8 cellular contexts compared by ENCODE assay signal in genomic region chr19:55503447-55504251, GRCh38. TPM values are rescaled to one million over a fixed set of nuclear protein-coding genes. Genes with fewer than 3 reads are reported as not detected.
DNase-seq lines count a peak whose midpoint lies in the region; ATAC-seq, FAIRE-seq and TF ChIP-seq lines count a peak whose summit lies in the region.

No MANE protein-coding gene starts in this region.

- peak overlapping the region; percentile 57 for H3K27ac Mint-ChIP-seq in T-helper 1 cell treated with Interleukin-12 subunit alpha and Interleukin-12 subunit beta and Interleukin-4 antibody, amounts not matched to agents 30 μg/mL and 1 μg/mL, for 36 hours

- H3K9me3 ChIP-seq in right atrium auricular region (no peaks in the 10 kb centered on the region), vagina (no peaks in the 10 kb centered on the region)

- H3K27ac ChIP-seq in right atrium auricular region (peak overlapping the region; percentile 75), rectal smooth muscle tissue (ENCODE audit: low read depth, low read length) (peak overlapping the region; percentile 27), vagina (peak overlapping the region; percentile 54)

- peak; percentile 98 to 100 for TF ChIP-seq CTCF in right atrium auricular region (IDR thresholded peaks at IDR 0.05)
- TF ChIP-seq CTCF in vagina (IDR thresholded peaks at IDR 0.05): peak; percentile 96 to 98 (median 97)

- H3K27me3 ChIP-seq in right atrium auricular region (no peaks in the 10 kb centered on the region), rectal smooth muscle tissue (ENCODE audit: control insufficient read depth, insufficient read depth, low read length) (no peaks in the 10 kb centered on the region), vagina (no peaks in the 10 kb centered on the region)

- DNase-seq in GM12891 (ENCODE audit: insufficient read length, low spot score) (peak; percentile 99), NCI-H1436 (lab: John Stamatoyannopoulos, UW) (peak; percentile 76), amniotic stem cell (lab: John Stamatoyannopoulos, UW) (peak; percentile 64), right atrium auricular region (ENCODE audit: low spot score) (peak; percentile 93), vagina (ENCODE audit: extremely low spot score in 2 of 2) (no peak)

- peaks cover 4% of the 10 kb centered on the region for H3K36me3 Mint-ChIP-seq in T-helper 1 cell treated with Interleukin-12 subunit alpha and Interleukin-12 subunit beta and Interleukin-4 antibody, amounts not matched to agents 30 μg/mL and 1 μg/mL, for 36 hours (ENCODE audit: low read depth)

- peaks cover 0 to 10% of the 10 kb centered on the region in 2 donors for H3K4me1 ChIP-seq in right atrium auricular region
- H3K4me1 ChIP-seq in rectal smooth muscle tissue (ENCODE audit: control insufficient read depth, insufficient read depth, low read length): peaks cover 2% of the 10 kb centered on the region
- peaks cover 10% of the 10 kb centered on the region for H3K4me1 ChIP-seq in vagina

- intact Hi-C loops in vagina (cut with DNase I): loop anchor here (5.0 to 10.0 kb wide), 3 partner anchors 36 to 359 kb away; partner anchors contain the start of gene TNNT1

- H3K36me3 ChIP-seq in right atrium auricular region (no peaks in the 10 kb centered on the region), rectal smooth muscle tissue (ENCODE audit: control insufficient read depth, insufficient read depth, low read length) (no peaks in the 10 kb centered on the region), vagina (peaks cover 0 to 9% of the 10 kb centered on the region in 2 donors)

- TF ChIP-seq POLR2A in GM12891 (IDR thresholded peaks at IDR 0.05; ENCODE audit: low read depth, low read length) (no peak), vagina (IDR thresholded peaks at IDR 0.05) (no peak)

- no peaks in the 10 kb centered on the region for H3K27me3 Mint-ChIP-seq in T-helper 1 cell treated with Interleukin-12 subunit alpha and Interleukin-12 subunit beta and Interleukin-4 antibody, amounts not matched to agents 30 μg/mL and 1 μg/mL, for 36 hours (ENCODE audit: low read depth)

- peak; percentile 100 for FAIRE-seq in GM12891 (lab: Jason Lieb, UNC)

- ATAC-seq in HG02840 (IDR thresholded peaks at IDR 0.05; ENCODE audit: low FRiP score, unreplicated experiment): peak; percentile 89

- peaks cover 15% of the 10 kb centered on the region for H3K4me1 Mint-ChIP-seq in T-helper 1 cell treated with Interleukin-12 subunit alpha and Interleukin-12 subunit beta and Interleukin-4 antibody, amounts not matched to agents 30 μg/mL and 1 μg/mL, for 36 hours (ENCODE audit: low read depth)

- peaks cover 4% of the 10 kb centered on the region for H3K9me3 Mint-ChIP-seq in T-helper 1 cell treated with Interleukin-12 subunit alpha and Interleukin-12 subunit beta and Interleukin-4 antibody, amounts not matched to agents 30 μg/mL and 1 μg/mL, for 36 hours

- no peak overlapping the region for H3K9ac ChIP-seq in rectal smooth muscle tissue (ENCODE audit: low read length)

- H3K4me3 Mint-ChIP-seq in T-helper 1 cell treated with Interleukin-12 subunit alpha and Interleukin-12 subunit beta and Interleukin-4 antibody, amounts not matched to agents 30 μg/mL and 1 μg/mL, for 36 hours: peak overlapping the region; percentile 78

- peak overlapping the region; percentile 41 to 53 for H3K4me3 ChIP-seq in right atrium auricular region
- H3K4me3 ChIP-seq in rectal smooth muscle tissue (ENCODE audit: low read length): peak overlapping the region; percentile 73
- H3K4me3 ChIP-seq in vagina: peak overlapping the region; percentile 38 to 60

TF ChIP-seq in GM12891, 5 proteins besides CTCF, POLR2A, EP300 and RAD21:
- TF ChIP-seq SPI1 (IDR thresholded peaks at IDR 0.05; ENCODE audit: low read depth, low read length): no peak
- no peak for TF ChIP-seq POLR2AphosphoS5 (IDR thresholded peaks at IDR 0.05; ENCODE audit: low read depth, low read length)
- TF ChIP-seq PAX5 (IDR thresholded peaks at IDR 0.05; ENCODE audit: insufficient read depth, low read length, severe bottlenecking): no peak
- TF ChIP-seq POU2F2 (IDR thresholded peaks at IDR 0.05; ENCODE audit: low read depth, low read length): peak; percentile 23; the same call in 1 of the 2 replicates

RNA-seq across cellular contexts. Expression of gene SSC5D, which starts 15.4 kb away (rescaled TPM):
- 0.09 TPM for polyA plus RNA-seq in GM12891 (2012; ENCODE audit: low read depth, missing spikeins)
- total RNA-seq in right atrium auricular region: 1 to 10 TPM; 3.3 to 6.7 TPM
- 13.5 TPM for total RNA-seq in vagina

RNA-seq across cellular contexts. Expression of gene NAT14, which starts 18.7 kb away (rescaled TPM):
- polyA plus RNA-seq in GM12891 (2012; ENCODE audit: low read depth, missing spikeins): 18.6 TPM
- total RNA-seq in right atrium auricular region (1 to 10 TPM; 2.3 to 7.0 TPM), vagina (14.2 TPM)

RNA-seq across cellular contexts. Expression of gene ZNF628, which starts 27.2 kb away (rescaled TPM):
- 5.0 TPM for polyA plus RNA-seq in GM12891 (2012; ENCODE audit: low read depth, missing spikeins)
- total RNA-seq in right atrium auricular region: 10 to 100 TPM in 1 of 2 donors, 1 to 10 TPM in 1; 5.6 to 13.2 TPM
- total RNA-seq in vagina: 2.7 TPM

RNA-seq across cellular contexts. Expression of gene SBK2, which starts 33.3 kb away (rescaled TPM):
- not detected for polyA plus RNA-seq in GM12891 (2012; ENCODE audit: low read depth, missing spikeins)
- total RNA-seq in right atrium auricular region (100 to 1,000 TPM; 111 to 172 TPM), vagina (not detected)

RNA-seq across cellular contexts. Expression of gene C19orf85, which starts 39.1 kb away (rescaled TPM):
- not detected for polyA plus RNA-seq in GM12891 (2012; ENCODE audit: low read depth, missing spikeins)
- total RNA-seq in right atrium auricular region (not detected), vagina (not detected)

Comparison
In these comparisons a context has a peak if more than half of its experiments do, and no peak if none do; other contexts are left out.
1. DNase-seq: peak in GM12891 (single experiment), NCI-H1436 (single experiment), amniotic stem cell (single experiment) and right atrium auricular region (single experiment); none in vagina (0 of 2).
2. Peak in every context shown above with its lines, with median percentiles within 50 percentile points of each other: H3K27ac ChIP-seq and H3K4me3 ChIP-seq.